Comparison of ENCODE assay signal across 2 cellular contexts in the genomic region with DNA sequence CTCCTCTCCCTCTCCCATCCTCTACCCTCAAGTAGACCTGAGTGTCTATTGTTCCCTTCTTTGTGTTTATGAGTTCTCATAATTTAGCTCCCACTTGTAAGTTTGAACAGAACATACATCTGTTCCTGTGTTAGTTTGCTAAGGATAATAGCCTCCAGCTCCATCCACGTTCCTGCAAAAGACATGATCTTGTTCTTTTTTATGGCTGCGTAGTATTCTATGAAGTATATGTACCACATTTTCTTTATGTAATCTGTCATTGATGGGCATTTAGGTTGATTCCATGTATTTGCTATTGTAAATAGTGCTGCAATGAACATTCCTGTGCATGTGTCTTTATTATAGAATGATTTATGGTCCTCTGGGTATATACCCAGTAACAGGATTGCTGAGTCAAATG. TPM values are rescaled to one million over a fixed set of nuclear protein-coding genes. Genes with fewer than 3 reads are reported as not detected.
"Had no signal": no experiment of that assay in that cellular context is flagged by ENCODE, and none has a peak within 500 bp of the region (broad histone marks: within the 10 kb centered on the region; RNA-seq: fewer than 3 reads in every experiment).

No MANE protein-coding gene starts in this region.

RNA-seq across cellular contexts. Expression of a gene that starts 39.7 kb away (rescaled TPM):
- total RNA-seq: HepG2, HT-29 had no signal
